In the genomic region with DNA sequence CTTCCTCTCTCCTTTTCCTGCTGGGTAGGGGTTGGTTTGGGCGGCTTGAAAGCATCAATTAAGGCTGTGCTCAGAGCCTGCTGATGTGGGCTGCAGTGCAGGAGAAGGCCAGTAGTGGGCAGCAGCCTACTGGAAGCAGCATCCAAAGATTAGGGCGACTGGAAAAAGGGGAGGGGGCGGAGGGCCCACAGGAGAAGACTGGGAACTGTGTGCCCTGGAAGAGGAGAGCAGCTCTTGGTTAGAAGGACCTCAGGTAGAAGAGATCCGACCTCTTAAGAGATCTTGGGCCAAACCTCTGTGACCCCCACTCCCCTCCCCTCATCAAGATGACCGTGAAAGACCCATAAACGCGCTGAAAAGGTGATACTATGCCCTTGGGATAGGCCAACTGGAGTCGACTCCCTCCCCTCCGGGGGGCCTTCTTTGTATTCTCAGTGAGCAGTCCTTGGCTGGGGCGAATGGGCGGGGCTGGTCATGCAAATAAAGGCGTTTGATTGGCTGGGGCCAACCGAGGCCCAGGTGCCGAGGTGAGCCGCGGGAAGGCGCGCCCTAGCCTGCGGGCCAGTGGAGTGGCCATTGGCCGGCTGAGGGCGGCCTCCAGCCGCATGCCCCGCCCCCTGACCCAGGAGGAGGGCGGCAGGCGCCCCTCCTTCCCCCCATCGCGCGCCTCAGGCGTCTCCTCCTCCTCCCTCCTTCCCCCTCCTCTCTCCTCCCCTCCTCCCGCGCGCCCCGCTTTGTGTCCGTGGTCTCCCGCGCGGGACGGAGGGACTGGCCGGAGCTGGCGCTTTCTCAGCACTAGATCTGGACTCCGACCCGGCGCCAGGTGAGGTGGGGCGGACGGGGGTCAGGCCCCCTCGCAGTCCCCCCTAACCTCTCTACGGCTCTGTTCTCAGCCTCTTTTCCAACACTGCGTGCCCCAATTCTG, we compare ENCODE assay signal across 7 cellular contexts. TPM values are rescaled to one million over a fixed set of nuclear protein-coding genes. Genes with fewer than 3 reads are reported as not detected.
DNase-seq lines count a peak whose midpoint lies in the region; ATAC-seq and TF ChIP-seq lines count a peak whose summit lies in the region.

No MANE protein-coding gene starts in this region.

- DNase-seq in NCI-H2107 treated with DMSO at 0.1 percent for 48 hours (lab: John Stamatoyannopoulos, UW; ENCODE audit: unreplicated experiment): peak; percentile 97
- peak; percentile 39 for DNase-seq in activated CD4-positive, CD25-positive, alpha-beta regulatory T cell treated with anti-CD3 and anti-CD28 coated beads, Interleukin-2, amount 50 U/mL, for 16 hours (ENCODE audit: low read depth, low spot score)
- DNase-seq in colonic mucosa: peak; percentile 88
- peak in 2 of 3 donors; percentile 62 to 76 for DNase-seq in right lobe of liver
- DNase-seq in stimulated activated CD8-positive, alpha-beta memory T cell treated with anti-CD3 and anti-CD28 coated beads, Interleukin-7, amount 100 ng/mL, for 48 hours (ENCODE audit: extremely low read depth in 1 of 2, low read depth in 1 of 2): peak; percentile 37 to 53

- intact Hi-C loops in colonic mucosa (cut with DNase I): loop anchor here (5.0 to 10.0 kb wide), 2 partner anchors 98 to 210 kb away; no protein-coding TSS in a partner anchor
- intact Hi-C loops in right lobe of liver (cut with DNase I): no loop called here

- WGBS in right lobe of liver (ENCODE audit: insufficient coverage, low coverage, low lambda C conversion rate, missing lambda C conversion rate): 37% methylated on average over 11 of the region's 48 CpGs

- peak overlapping the region; percentile 49 for H3K4me3 ChIP-seq in colonic mucosa
- H3K4me3 ChIP-seq in right lobe of liver: peak overlapping the region; percentile 11 to 54 (median 23)

- TF ChIP-seq POLR2A in GM18505 (IDR thresholded peaks at IDR 0.05; ENCODE audit: borderline replicate concordance, extremely low read depth, insufficient read depth, insufficient read length) (no peak), right lobe of liver (IDR thresholded peaks at IDR 0.05) (no peak)

- H3K36me3 ChIP-seq in colonic mucosa: no peaks in the 10 kb centered on the region
- no peaks in the 10 kb centered on the region for H3K36me3 ChIP-seq in right lobe of liver

- H3K9me3 ChIP-seq in colonic mucosa (no peaks in the 10 kb centered on the region), right lobe of liver (no peaks in the 10 kb centered on the region)

- H3K27ac ChIP-seq in colonic mucosa: peak overlapping the region; percentile 91
- H3K27ac ChIP-seq in right lobe of liver: no peak overlapping the region

- peak; percentile 47 for ATAC-seq in GM18505 (IDR thresholded peaks at IDR 0.05; ENCODE audit: unreplicated experiment)
- ATAC-seq in HG02970 (IDR thresholded peaks at IDR 0.05; ENCODE audit: low FRiP score, unreplicated experiment): peak; percentile 40
- peak; percentile 66 to 89 (median 84) for ATAC-seq in right lobe of liver

- H3K9ac ChIP-seq in colonic mucosa (ENCODE audit: low read depth in 2 of 2, low read length in 2 of 2): peak overlapping the region; percentile 88 to 96

- H3K4me1 ChIP-seq in colonic mucosa: no peaks in the 10 kb centered on the region
- no peaks in the 10 kb centered on the region for H3K4me1 ChIP-seq in right lobe of liver

- TF ChIP-seq CTCF in colonic mucosa (IDR thresholded peaks at IDR 0.05): peak; percentile 75
- peak; percentile 53 to 77 (median 61) for TF ChIP-seq CTCF in right lobe of liver (IDR thresholded peaks at IDR 0.05)

- H3K27me3 ChIP-seq in colonic mucosa (no peaks in the 10 kb centered on the region), right lobe of liver (peaks cover 0 to 5% of the 10 kb centered on the region in 2 donors)

RNA-seq across cellular contexts. Expression of a gene that starts 10.1 kb away (rescaled TPM):
- total RNA-seq in colonic mucosa (10 to 100 TPM; 68.9 to 78.9 TPM), right lobe of liver (1 to 10 TPM in 3 of 6 experiments, under 1 TPM in 3; 0.37 to 2.1 (median 1.1) TPM)

RNA-seq across cellular contexts. Expression of a gene that starts 31.6 kb away (rescaled TPM):
- total RNA-seq in colonic mucosa: 10 to 100 TPM in 1 of 2 donors, 1 to 10 TPM in 1; 5.0 to 15.3 TPM
- total RNA-seq in right lobe of liver: not detected

Comparison
In these comparisons a context has a peak if more than half of its experiments do, and no peak if none do; other contexts are left out.
1. DNase-seq: peak in every context shown above with its lines; median percentile 97 in NCI-H2107 treated with DMSO at 0.1 percent for 48 hours; 88 in colonic mucosa; 69 in right lobe of liver; 45 in stimulated activated CD8-positive, alpha-beta memory T cell treated with anti-CD3 and anti-CD28 coated beads, Interleukin-7, amount 100 ng/mL, for 48 hours; 39 in activated CD4-positive, CD25-positive, alpha-beta regulatory T cell treated with anti-CD3 and anti-CD28 coated beads, Interleukin-2, amount 50 U/mL, for 16 hours.
2. RNA of a gene that starts 10.1 kb away (total RNA-seq): 68.9 to 78.9 TPM in colonic mucosa; 0.37 to 2.1 TPM in right lobe of liver; every median in the first group is over 10 times any median in the second.
3. RNA of a gene that starts 31.6 kb away (total RNA-seq): 5.0 to 15.3 TPM in colonic mucosa; not detected in right lobe of liver; every median in the first group is over 4 times any median in the second.
4. Peak in every context shown above with its lines, with median percentiles within 50 percentile points of each other: ATAC-seq.